In genomic region chr18:3857544-3857943, GRCh38 we compare ENCODE assay signal across 1 cellular context.
TF ChIP-seq lines count a peak whose summit lies in the region.

No MANE protein-coding gene starts in this region.

TF ChIP-seq in SK-N-SH, 30 proteins besides CTCF, POLR2A, EP300 and RAD21 (continued from another document):
- TF ChIP-seq IRF3 (IDR thresholded peaks at IDR 0.05; ENCODE audit: low read depth, low read length) (no peak), RCOR1 (IDR thresholded peaks at IDR 0.05; ENCODE audit: low read length) (no peak)
